ENCODE assay signal across 32 cellular contexts in genomic region chr4:160247091-160247656, GRCh38.
"Had no signal": no experiment of that assay in that cellular context is flagged by ENCODE, and none has a peak within 500 bp of the region (broad histone marks: within the 10 kb centered on the region; RNA-seq: fewer than 3 reads in every experiment).

No MANE protein-coding gene starts in this region.

- H3K4me1 Mint-ChIP-seq: activated B cell treated with CpG ODN at 0.5 μM for 24 hours; activated CD4-positive, alpha-beta memory T cell treated with anti-CD3 and anti-CD28 coated beads, Interleukin-2, amount 10 ng/mL, durations not matched to agents 7 days and 5 days; activated CD4-positive, alpha-beta T cell treated with anti-CD3 and anti-CD28 coated beads for 36 hours; activated CD4-positive, alpha-beta T cell treated with anti-CD3 and anti-CD28 coated beads, Interleukin-2, amount 10 ng/mL, durations not matched to agents 24 days and 14 days; activated naive CD4-positive, alpha-beta T cell treated with anti-CD3 and anti-CD28 coated beads, Interleukin-2, amount 10 ng/mL, durations not matched to agents 7 days and 5 days; activated naive CD8-positive, alpha-beta T cell treated with anti-CD3 and anti-CD28 coated beads, Interleukin-2, amount 10 ng/mL, durations not matched to agents 7 days and 5 days; central memory CD8-positive, alpha-beta T cell; endodermal cell; T-helper 17 cell had no signal

- ATAC-seq: activated CD4-positive, alpha-beta T cell treated with anti-CD3 and anti-CD28 coated beads for 36 hours; activated naive CD4-positive, alpha-beta T cell treated with anti-CD3 and anti-CD28 coated beads, Interleukin-2, amount 50 U/mL, for 72 hours; activated T-cell treated with anti-CD3 and anti-CD28 coated beads, Interleukin-2, amount 50 U/mL, for 72 hours; esophagus mucosa; T-helper 17 cell had no signal

- H3K27me3 Mint-ChIP-seq: activated B cell treated with CpG ODN at 0.5 μM for 24 hours; activated CD4-positive, alpha-beta memory T cell treated with anti-CD3 and anti-CD28 coated beads, Interleukin-2, amount 10 ng/mL, durations not matched to agents 7 days and 5 days; activated CD4-positive, alpha-beta T cell treated with anti-CD3 and anti-CD28 coated beads for 36 hours; activated CD4-positive, alpha-beta T cell treated with anti-CD3 and anti-CD28 coated beads, Interleukin-2, amount 10 ng/mL, durations not matched to agents 24 days and 14 days; activated naive CD4-positive, alpha-beta T cell treated with anti-CD3 and anti-CD28 coated beads, Interleukin-2, amount 10 ng/mL, durations not matched to agents 7 days and 5 days; activated naive CD8-positive, alpha-beta T cell treated with anti-CD3 and anti-CD28 coated beads, Interleukin-2, amount 10 ng/mL, durations not matched to agents 7 days and 5 days; activated T-cell treated with anti-CD3 and anti-CD28 coated beads, Interleukin-2, amount 50 U/mL, for 24 hours; central memory CD8-positive, alpha-beta T cell; dendritic cell treated with granulocyte-macrophage colony-stimulating factor and Interleukin-4, amounts not matched to agents 40 ng/mL and 50 ng/mL, for 4 days; T-helper 17 cell had no signal

- H3K9me3 Mint-ChIP-seq: activated CD4-positive, alpha-beta T cell treated with anti-CD3 and anti-CD28 coated beads, Interleukin-2, amount 10 ng/mL, durations not matched to agents 24 days and 14 days; activated naive CD8-positive, alpha-beta T cell treated with anti-CD3 and anti-CD28 coated beads, Interleukin-2, amount 10 ng/mL, durations not matched to agents 7 days and 5 days; endodermal cell had no signal

- H3K9me3 ChIP-seq: ascending aorta, breast epithelium had no signal

- H3K4me3 Mint-ChIP-seq: activated B cell treated with CpG ODN at 0.5 μM for 24 hours; activated CD4-positive, alpha-beta memory T cell treated with anti-CD3 and anti-CD28 coated beads, Interleukin-2, amount 10 ng/mL, durations not matched to agents 7 days and 5 days; activated CD4-positive, alpha-beta T cell treated with anti-CD3 and anti-CD28 coated beads for 36 hours; activated CD4-positive, alpha-beta T cell treated with anti-CD3 and anti-CD28 coated beads, Interleukin-2, amount 10 ng/mL, durations not matched to agents 24 days and 14 days; activated naive CD4-positive, alpha-beta T cell treated with anti-CD3 and anti-CD28 coated beads, Interleukin-2, amount 10 ng/mL, durations not matched to agents 7 days and 5 days; activated naive CD8-positive, alpha-beta T cell treated with anti-CD3 and anti-CD28 coated beads, Interleukin-2, amount 10 ng/mL, durations not matched to agents 7 days and 5 days; activated T-cell treated with anti-CD3 and anti-CD28 coated beads, Interleukin-2, amount 50 U/mL, for 24 hours; activated T-cell treated with anti-CD3 and anti-CD28 coated beads, Interleukin-2, amount 50 U/mL, for 72 hours; brain; central memory CD8-positive, alpha-beta T cell; dendritic cell treated with granulocyte-macrophage colony-stimulating factor and Interleukin-4, amounts not matched to agents 40 ng/mL and 50 ng/mL, for 4 days; endodermal cell; T-helper 17 cell; T-helper 2 cell treated with Interferon-gamma antibody and Interleukin-4, amounts not matched to agents 5 μg/mL and 100 μg/mL, for 36 hours had no signal

- H3K36me3 ChIP-seq: ascending aorta, breast epithelium, WERI-Rb-1 had no signal

- H3K4me3 ChIP-seq: ascending aorta, breast epithelium, coronary artery, dorsolateral prefrontal cortex had no signal

- FAIRE-seq: frontal cortex had no signal

- H3K27ac Mint-ChIP-seq: activated B cell treated with CpG ODN at 0.5 μM for 24 hours; activated CD4-positive, alpha-beta memory T cell treated with anti-CD3 and anti-CD28 coated beads, Interleukin-2, amount 10 ng/mL, durations not matched to agents 7 days and 5 days; activated CD4-positive, alpha-beta T cell treated with anti-CD3 and anti-CD28 coated beads for 36 hours; activated CD4-positive, alpha-beta T cell treated with anti-CD3 and anti-CD28 coated beads, Interleukin-2, amount 10 ng/mL, durations not matched to agents 24 days and 14 days; activated naive CD4-positive, alpha-beta T cell treated with anti-CD3 and anti-CD28 coated beads, Interleukin-2, amount 10 ng/mL, durations not matched to agents 7 days and 5 days; activated naive CD4-positive, alpha-beta T cell treated with anti-CD3 and anti-CD28 coated beads, Interleukin-2, amount 50 U/mL, for 72 hours; activated naive CD8-positive, alpha-beta T cell treated with anti-CD3 and anti-CD28 coated beads, Interleukin-2, amount 10 ng/mL, durations not matched to agents 7 days and 5 days; activated T-cell treated with anti-CD3 and anti-CD28 coated beads, Interleukin-2, amount 50 U/mL, for 24 hours; activated T-cell treated with anti-CD3 and anti-CD28 coated beads, Interleukin-2, amount 50 U/mL, for 72 hours; brain; dendritic cell treated with granulocyte-macrophage colony-stimulating factor and Interleukin-4, amounts not matched to agents 40 ng/mL and 50 ng/mL, for 4 days; endodermal cell; T-helper 17 cell; T-helper 2 cell treated with Interferon-gamma antibody and Interleukin-4, amounts not matched to agents 5 μg/mL and 100 μg/mL, for 36 hours had no signal

- H3K4me1 ChIP-seq: ascending aorta, breast epithelium had no signal

- DNase-seq: activated B cell treated with CpG ODN at 0.5 μM for 24 hours; activated CD4-positive, alpha-beta memory T cell treated with anti-CD3 and anti-CD28 coated beads, Interleukin-2, amount 10 ng/mL, durations not matched to agents 7 days and 5 days; activated CD4-positive, alpha-beta T cell treated with anti-CD3 and anti-CD28 coated beads for 36 hours; activated CD4-positive, alpha-beta T cell treated with anti-CD3 and anti-CD28 coated beads, Interleukin-2, amount 10 ng/mL, durations not matched to agents 24 days and 14 days; activated CD4-positive, alpha-beta T cell treated with anti-CD3 and anti-CD28 coated beads, Interleukin-2, amount 50 U/mL, for 4 hours; activated CD4-positive, CD25-positive, alpha-beta regulatory T cell treated with anti-CD3 and anti-CD28 coated beads, Interleukin-2, amount 50 U/mL, for 72 hours; activated CD8-positive, alpha-beta memory T cell treated with anti-CD3 and anti-CD28 coated beads, Interleukin-2, amount 50 U/mL, for 48 hours; activated gamma-delta T cell; activated naive CD4-positive, alpha-beta T cell; activated naive CD4-positive, alpha-beta T cell treated with anti-CD3 and anti-CD28 coated beads, Interleukin-2, amount 10 ng/mL, durations not matched to agents 7 days and 5 days; activated naive CD8-positive, alpha-beta T cell treated with anti-CD3 and anti-CD28 coated beads, Interleukin-2, amount 10 ng/mL, durations not matched to agents 7 days and 5 days; activated T-cell treated with anti-CD3 and anti-CD28 coated beads for 4 hours; activated T-cell treated with anti-CD3 and anti-CD28 coated beads, Interleukin-2, amount 50 U/mL, for 24 hours; activated T-cell treated with anti-CD3 and anti-CD28 coated beads, Interleukin-2, amount 50 U/mL, for 72 hours; dorsolateral prefrontal cortex; effector memory CD4-positive, alpha-beta T cell; endodermal cell; foreskin fibroblast; T-helper 1 cell; T-helper 17 cell; T1000; WERI-Rb-1 had no signal

- H3K27ac ChIP-seq: ascending aorta, breast epithelium, coronary artery, dorsolateral prefrontal cortex, WERI-Rb-1 had no signal

- H3K36me3 Mint-ChIP-seq: activated naive CD4-positive, alpha-beta T cell treated with anti-CD3 and anti-CD28 coated beads, Interleukin-2, amount 10 ng/mL, durations not matched to agents 7 days and 5 days; activated naive CD8-positive, alpha-beta T cell treated with anti-CD3 and anti-CD28 coated beads, Interleukin-2, amount 10 ng/mL, durations not matched to agents 7 days and 5 days; brain had no signal

- H3K27me3 ChIP-seq: ascending aorta, breast epithelium, dorsolateral prefrontal cortex had no signal
